1 cellular context compared by ENCODE assay signal in genomic region chr6:33599413-33599911, GRCh38.
TF ChIP-seq lines count a peak whose summit lies in the region.

No MANE protein-coding gene starts in this region.

TF ChIP-seq in HEK293, 187 proteins besides CTCF, POLR2A, EP300 and RAD21 (continued from another document):
- no peak for TF ChIP-seq ZNF362 (tag by site-specific recombination; IDR thresholded peaks at IDR 0.05)
- TF ChIP-seq GLIS1 (tag by site-specific recombination; IDR thresholded peaks at IDR 0.05), result 0 out of 2 replicates have a peak, but pooled peaks have one; percentile 19
- no peak for TF ChIP-seq SCRT2 (tag by site-specific recombination; IDR thresholded peaks at IDR 0.05)
- no peak for TF ChIP-seq KLF9 (tag by site-specific recombination; IDR thresholded peaks at IDR 0.05; ENCODE audit: low read depth)
- no peak for TF ChIP-seq OSR2 (tag by site-specific recombination; IDR thresholded peaks at IDR 0.05)
